8 cellular contexts compared by ENCODE assay signal in genomic region chr21:33230518-33231324, GRCh38. TPM values are rescaled to one million over a fixed set of nuclear protein-coding genes. Genes with fewer than 3 reads are reported as not detected.
DNase-seq lines count a peak whose midpoint lies in the region; TF ChIP-seq lines count a peak whose summit lies in the region.

No MANE protein-coding gene starts in this region.

- TF ChIP-seq CTCF in LNCaP clone FGC (IDR thresholded peaks at IDR 0.05; ENCODE audit: control insufficient read depth, extremely low read depth, insufficient read depth): no peak
- TF ChIP-seq CTCF in epithelial cell of esophagus (IDR thresholded peaks at IDR 0.05; ENCODE audit: insufficient read depth, low read depth, low read length, missing control alignments): no peak
- TF ChIP-seq CTCF in tibial artery (IDR thresholded peaks at IDR 0.05): no peak

- peak overlapping the region; percentile 96 for H2AFZ ChIP-seq in GM23248

- H3K4me2 ChIP-seq in GM23248 (ENCODE audit: unreplicated experiment) (peak overlapping the region; percentile 92), mesendoderm (ENCODE audit: low read length) (peak overlapping the region; percentile 78)

- H3K9ac ChIP-seq in GM23248 (peak overlapping the region; percentile 97), mesendoderm (ENCODE audit: low read length) (peak overlapping the region; percentile 83)

- peak overlapping the region; percentile 90 for H3K4me3 Mint-ChIP-seq in activated CD4-positive, alpha-beta memory T cell treated with anti-CD3 and anti-CD28 coated beads for 36 hours

- peaks cover 50% of the 10 kb centered on the region for H3K79me2 ChIP-seq in GM23248 (ENCODE audit: insufficient read depth)
- no peaks in the 10 kb centered on the region for H3K79me2 ChIP-seq in mesendoderm (ENCODE audit: control insufficient read depth, insufficient read depth, low read length)

- no peaks in the 10 kb centered on the region for H3K36me3 ChIP-seq in GM23248 (ENCODE audit: low read depth)
- no peaks in the 10 kb centered on the region for H3K36me3 ChIP-seq in mesendoderm (ENCODE audit: control insufficient read depth, insufficient read depth, low read length)
- no peaks in the 10 kb centered on the region for H3K36me3 ChIP-seq in tibial artery

- H3K27ac ChIP-seq in GM23248 (peak overlapping the region; percentile 88), mesendoderm (ENCODE audit: low read depth, low read length) (no peak overlapping the region), tibial artery (peak overlapping the region; percentile 90 to 92)

- H3K79me1 ChIP-seq in mesendoderm (ENCODE audit: low read length): no peaks in the 10 kb centered on the region

- peak overlapping the region; percentile 91 for H3K27ac Mint-ChIP-seq in activated CD4-positive, alpha-beta memory T cell treated with anti-CD3 and anti-CD28 coated beads for 36 hours

- no peaks in the 10 kb centered on the region for H3K9me3 Mint-ChIP-seq in activated CD4-positive, alpha-beta memory T cell treated with anti-CD3 and anti-CD28 coated beads for 36 hours

- H3K9me2 ChIP-seq in GM23248 (ENCODE audit: insufficient read depth): no peaks in the 10 kb centered on the region

- H2BK5ac ChIP-seq in mesendoderm (ENCODE audit: low read length): no peak overlapping the region

- peak overlapping the region; percentile 68 for H3K23ac ChIP-seq in mesendoderm (ENCODE audit: low read length)

- no peaks in the 10 kb centered on the region for H3K27me3 Mint-ChIP-seq in activated CD4-positive, alpha-beta memory T cell treated with anti-CD3 and anti-CD28 coated beads for 36 hours

- no peak overlapping the region for H3K18ac ChIP-seq in mesendoderm (ENCODE audit: low read length)

- H3K4ac ChIP-seq in mesendoderm (ENCODE audit: low read depth, low read length): no peak overlapping the region

- H3K9me3 ChIP-seq in GM23248 (ENCODE audit: low read depth): no peaks in the 10 kb centered on the region
- H3K9me3 ChIP-seq in tibial artery: no peaks in the 10 kb centered on the region

- DNase-seq in DMS79 treated with DMSO at 0.1 percent for 48 hours (lab: John Stamatoyannopoulos, UW) (peak; percentile 38), DMS79 (lab: John Stamatoyannopoulos, UW) (no peak), GM23248 (peak; percentile 84), LNCaP clone FGC (ENCODE audit: low read depth) (no peak), epithelial cell of esophagus (ENCODE audit: low read depth) (peak; percentile 90), mesendoderm (peak; percentile 59), tibial artery (peak; percentile 22 to 75)
- DNase-seq in activated CD4-positive, alpha-beta memory T cell treated with anti-CD3 and anti-CD28 coated beads for 36 hours: peak; percentile 48

- no peaks in the 10 kb centered on the region for H4K20me1 ChIP-seq in GM23248 (ENCODE audit: insufficient read depth)

- 0 out of 2 replicates have a peak, but pooled peaks cover 4% of the 10 kb centered on the region for H3F3A ChIP-seq in GM23248 (ENCODE audit: insufficient read depth)

- H4K5ac ChIP-seq in mesendoderm (ENCODE audit: low read length): no peak overlapping the region

- in situ Hi-C loops in GM23248 (cut with MboI): no loop called here

- H3K27me3 ChIP-seq in GM23248 (replicated peaks; ENCODE audit: insufficient read depth) (no peaks in the 10 kb centered on the region), mesendoderm (ENCODE audit: insufficient read depth, low read length, poor library complexity) (no peaks in the 10 kb centered on the region), tibial artery (no peaks in the 10 kb centered on the region)

- H3K36me3 Mint-ChIP-seq in activated CD4-positive, alpha-beta memory T cell treated with anti-CD3 and anti-CD28 coated beads for 36 hours: peaks cover 20% of the 10 kb centered on the region

- no peak overlapping the region for H2BK120ac ChIP-seq in mesendoderm (ENCODE audit: low read depth, low read length)

- H2AK5ac ChIP-seq in mesendoderm (ENCODE audit: low read length): no peak overlapping the region

- intact Hi-C loops in activated CD4-positive, alpha-beta memory T cell treated with anti-CD3 and anti-CD28 coated beads for 36 hours (cut with micrococcal nuclease): loop anchor here (1.0 kb wide), 5 partner anchors 14 to 458 kb away; partner anchors contain the start of gene IL10RB
- intact Hi-C loops in tibial artery (cut with DNase I; ENCODE audit: low total_unique reads): no loop called here

- peaks cover 5% of the 10 kb centered on the region; the same call in 1 of the 2 replicates for H3K4me1 ChIP-seq in GM23248 (ENCODE audit: insufficient read depth)
- H3K4me1 ChIP-seq in mesendoderm (ENCODE audit: control insufficient read depth, low read depth, low read length): peaks cover 6% of the 10 kb centered on the region
- H3K4me1 ChIP-seq in tibial artery: peaks cover 0 to 35% (median 8%) of the 10 kb centered on the region in 4 donors

- WGBS in GM23248 (ENCODE audit: low coverage in 1 of 2, low lambda C conversion rate in 2 of 2, missing lambda C conversion rate in 2 of 2), 2 experiments: 4 to 5% methylated on average over 28 of the region's 31 CpGs
- no CpG with 5 or more reads among the region's 31 CpGs for WGBS in mesendoderm (ENCODE audit: extremely low coverage, insufficient coverage, low lambda C conversion rate)

- H3K4me1 Mint-ChIP-seq in activated CD4-positive, alpha-beta memory T cell treated with anti-CD3 and anti-CD28 coated beads for 36 hours (ENCODE audit: low read depth): peaks cover 54% of the 10 kb centered on the region

- peak overlapping the region; percentile 93 for H3K4me3 ChIP-seq in GM23248
- peak overlapping the region; percentile 85 for H3K4me3 ChIP-seq in LNCaP clone FGC (ENCODE audit: low read depth, low read length)
- H3K4me3 ChIP-seq in epithelial cell of esophagus (ENCODE audit: low read length): peak overlapping the region; percentile 69
- H3K4me3 ChIP-seq in mesendoderm (ENCODE audit: low read length): peak overlapping the region; percentile 73
- H3K4me3 ChIP-seq in tibial artery: peak overlapping the region; percentile 92 to 100

- CTCF ChIA-PET in activated CD4-positive, alpha-beta memory T cell treated with anti-CD3 and anti-CD28 coated beads for 36 hours (lab: Charles Lee): interaction anchor here (0.9 to 1.0 kb wide), 2 partner anchors 16 to 130 kb away, joined by 3 to 4 read pairs; no protein-coding TSS in a partner anchor

- H3K56ac ChIP-seq in mesendoderm (ENCODE audit: low read length): peak overlapping the region; percentile 87

- no peak overlapping the region for H2BK15ac ChIP-seq in mesendoderm (replicated peaks; ENCODE audit: low read depth)

- H4K8ac ChIP-seq in mesendoderm (ENCODE audit: low read depth, low read length): no peak overlapping the region

- POLR2A ChIA-PET in activated CD4-positive, alpha-beta memory T cell treated with anti-CD3 and anti-CD28 coated beads for 36 hours (lab: Charles Lee): interaction anchor here (0.6 to 1.9 kb wide), 6 partner anchors 10 to 64 kb away, joined by 3 to 6 read pairs (median 4); partner anchors contain the start of gene IL10RB

RNA-seq across cellular contexts. Expression of gene IFNAR2, which starts 1.0 kb away (rescaled TPM):
- 4.0 and 4.3 TPM in 2 replicates for total RNA-seq in GM23248 (2014; rRNA removed; shearing (Covaris generic))
- 19.1 and 21.8 TPM in 2 replicates for polyA plus RNA-seq in GM23248 (2016; fragmentation: Nextera tagmentation; extraction: Ambion mirVana)
- total RNA-seq in activated CD4-positive, alpha-beta memory T cell treated with anti-CD3 and anti-CD28 coated beads for 36 hours: 10 to 100 TPM; 29.9 to 30.1 TPM
- polyA plus RNA-seq in mesendoderm (2013, experiment 1 of 2): 7.5 TPM
- polyA plus RNA-seq in mesendoderm (2013, experiment 2 of 2): 7.3 TPM

RNA-seq across cellular contexts. Expression of gene IL10RB, which starts 35.4 kb away (rescaled TPM):
- total RNA-seq in GM23248 (2014; rRNA removed; shearing (Covaris generic)): 49.3 and 50.6 TPM in 2 replicates
- 52.4 and 56.8 TPM in 2 replicates for polyA plus RNA-seq in GM23248 (2016; fragmentation: Nextera tagmentation; extraction: Ambion mirVana)
- 10 to 100 TPM; 31.3 to 32.5 TPM for total RNA-seq in activated CD4-positive, alpha-beta memory T cell treated with anti-CD3 and anti-CD28 coated beads for 36 hours
- 2.1 TPM for polyA plus RNA-seq in mesendoderm (2013, experiment 1 of 2)
- 2.0 TPM for polyA plus RNA-seq in mesendoderm (2013, experiment 2 of 2)

Comparison
In these comparisons a context has a peak if more than half of its experiments do, and no peak if none do; other contexts are left out.
1. DNase-seq: peak in DMS79 treated with DMSO at 0.1 percent for 48 hours (single experiment), GM23248 (single experiment), activated CD4-positive, alpha-beta memory T cell treated with anti-CD3 and anti-CD28 coated beads for 36 hours (single experiment), epithelial cell of esophagus (single experiment), mesendoderm (single experiment) and tibial artery (2 of 2); none in DMS79 (single experiment) and LNCaP clone FGC (single experiment).
2. Peak in every context shown above with its lines, with median percentiles within 50 percentile points of each other: H3K4me3 ChIP-seq.